Comparison of ENCODE assay signal across 28 cellular contexts in the genomic region with DNA sequence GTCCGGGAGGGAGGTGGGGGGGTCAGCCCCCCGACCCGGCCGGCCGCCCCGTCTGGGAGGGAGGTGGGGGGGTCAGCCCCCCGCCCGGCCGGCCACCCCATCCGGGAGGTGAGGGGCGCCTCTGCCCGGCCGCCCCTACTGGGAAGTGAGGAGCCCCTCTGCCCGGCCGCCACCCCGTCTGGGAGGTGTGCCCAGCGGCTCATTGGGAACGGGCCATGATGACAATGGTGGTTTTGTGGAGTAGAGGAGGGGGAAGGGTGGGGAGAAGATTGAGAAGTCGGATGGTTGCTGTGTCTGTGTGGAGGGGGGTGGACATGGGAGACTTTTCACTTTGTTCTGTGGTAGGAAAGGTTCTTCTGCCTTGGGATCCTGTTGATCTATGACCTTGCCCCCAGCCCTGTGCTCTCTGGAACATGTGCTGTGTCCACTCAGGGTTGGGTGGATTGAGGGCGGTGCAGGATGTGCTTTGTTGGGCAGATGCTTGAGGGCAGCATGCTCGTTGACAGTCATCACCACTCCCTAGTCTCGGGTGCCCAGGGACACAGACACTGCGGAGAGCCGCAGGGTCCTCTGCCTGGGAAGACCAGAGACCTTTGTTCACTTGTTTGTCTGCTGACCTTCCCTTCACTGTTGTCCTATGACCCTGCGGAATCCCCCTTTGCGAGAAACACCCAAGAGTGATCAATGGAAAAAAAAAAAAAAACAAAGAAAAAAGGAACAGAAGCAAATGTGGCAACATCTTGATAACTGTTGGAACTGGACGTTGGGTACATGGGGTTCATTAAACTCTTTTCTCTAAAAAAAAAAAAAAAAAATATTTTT. TPM values are rescaled to one million over a fixed set of nuclear protein-coding genes. Genes with fewer than 3 reads are reported as not detected.
"Had no signal": no experiment of that assay in that cellular context is flagged by ENCODE, and none has a peak within 500 bp of the region (broad histone marks: within the 10 kb centered on the region; RNA-seq: fewer than 3 reads in every experiment).

No MANE protein-coding gene starts in this region.

- ATAC-seq: activated CD8-positive, alpha-beta T cell treated with anti-CD3 and anti-CD28 coated beads for 36 hours; activated T-cell treated with anti-CD3 and anti-CD28 coated beads, Interleukin-2, amount 50 U/mL, for 72 hours; activated T-helper 17 cell treated with anti-CD3 and anti-CD28 coated beads, Interleukin-2, amount 50 U/mL, for 72 hours; PC-3 had no signal

- DNase-seq: activated CD4-positive, alpha-beta T cell treated with anti-CD3 and anti-CD28 coated beads, Interleukin-2, amount 10 ng/mL, durations not matched to agents 24 days and 14 days; activated CD4-positive, alpha-beta T cell treated with anti-CD3 and anti-CD28 coated beads, Interleukin-2, amount 50 U/mL, for 4 hours; activated CD8-positive, alpha-beta T cell treated with anti-CD3 and anti-CD28 coated beads for 36 hours; activated effector memory CD4-positive, alpha-beta T cell treated with anti-CD3 and anti-CD28 coated beads, Interleukin-2, amount 50 U/mL, for 16 hours; activated naive CD4-positive, alpha-beta T cell; activated naive CD4-positive, alpha-beta T cell treated with anti-CD3 and anti-CD28 coated beads, Interleukin-2, amount 50 U/mL, for 16 hours; activated naive CD8-positive, alpha-beta T cell treated with anti-CD3 and anti-CD28 coated beads for 36 hours; activated T-cell treated with anti-CD3 and anti-CD28 coated beads, Interleukin-2, amount 50 U/mL, for 1 hour; activated T-cell treated with anti-CD3 and anti-CD28 coated beads, Interleukin-2, amount 50 U/mL, for 72 hours; amniotic stem cell; aorta; brain microvascular endothelial cell; central memory CD4-positive, alpha-beta T cell; MM.1S; MV-4-11; NCI-H1092; NCI-H1436 treated with DMSO at 0.1 percent for 48 hours; NCI-H2029; NCI-H345; PC-3; Right ventricle myocardium superior; SW 1271; T-helper 1 cell; T-helper 2 cell; T-helper 9 cell; WERI-Rb-1 had no signal

- H3K27me3 ChIP-seq: brain microvascular endothelial cell had no signal

- H3K36me3 ChIP-seq: brain microvascular endothelial cell, WERI-Rb-1 had no signal

- H3K27ac ChIP-seq: brain microvascular endothelial cell had no signal

RNA-seq across cellular contexts. Expression of a gene that starts 18.3 kb away (rescaled TPM):
- total RNA-seq: PC-3 had no signal

RNA-seq across cellular contexts. Expression of a gene that starts 35.1 kb away (rescaled TPM):
- total RNA-seq: NCI-H460 had no signal
